ENCODE assay signal across 2 cellular contexts in genomic region chr17:61846976-61847375, GRCh38.
A peak's percentile ranks its signal among the peaks of the same experiment; 100 is the strongest.
TF ChIP-seq lines count a peak whose summit lies in the region.

No MANE protein-coding gene starts in this region.

TF ChIP-seq in IMR-90, 13 proteins besides CTCF, POLR2A, EP300 and RAD21:
- TF ChIP-seq, protein P1, sequence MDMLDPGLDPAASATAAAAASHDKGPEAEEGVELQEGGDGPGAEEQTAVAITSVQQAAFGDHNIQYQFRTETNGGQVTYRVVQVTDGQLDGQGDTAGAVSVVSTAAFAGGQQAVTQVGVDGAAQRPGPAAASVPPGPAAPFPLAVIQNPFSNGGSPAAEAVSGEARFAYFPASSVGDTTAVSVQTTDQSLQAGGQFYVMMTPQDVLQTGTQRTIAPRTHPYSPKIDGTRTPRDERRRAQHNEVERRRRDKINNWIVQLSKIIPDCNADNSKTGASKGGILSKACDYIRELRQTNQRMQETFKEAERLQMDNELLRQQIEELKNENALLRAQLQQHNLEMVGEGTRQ (IDR thresholded peaks at IDR 0.05; ENCODE audit: low read depth, low read length): no peak
- TF ChIP-seq RFX5 (IDR thresholded peaks at IDR 0.05; ENCODE audit: low read depth, low read length) (no peak), NFE2L2 (IDR thresholded peaks at IDR 0.05; ENCODE audit: low read depth, low read length) (no peak), MXI1 (IDR thresholded peaks at IDR 0.05; ENCODE audit: borderline replicate concordance, low read depth, low read length) (no peak), BHLHE40 (IDR thresholded peaks at IDR 0.05; ENCODE audit: low read depth, low read length) (no peak), CHD1 (IDR thresholded peaks at IDR 0.05; ENCODE audit: low read depth, low read length) (no peak), SMC3 (IDR thresholded peaks at IDR 0.05; ENCODE audit: low read depth, low read length) (no peak), RCOR1 (IDR thresholded peaks at IDR 0.05; ENCODE audit: insufficient replicate concordance, low read length) (no peak), MAFK (IDR thresholded peaks at IDR 0.05; ENCODE audit: low read depth, low read length) (no peak), MAZ (IDR thresholded peaks at IDR 0.05; ENCODE audit: borderline replicate concordance, low read depth, low read length) (no peak), FOS (IDR thresholded peaks at IDR 0.05; ENCODE audit: low read depth, low read length) (no peak), CEBPB (IDR thresholded peaks at IDR 0.05; ENCODE audit: low read depth, low read length) (no peak)
- TF ChIP-seq, protein P2, sequence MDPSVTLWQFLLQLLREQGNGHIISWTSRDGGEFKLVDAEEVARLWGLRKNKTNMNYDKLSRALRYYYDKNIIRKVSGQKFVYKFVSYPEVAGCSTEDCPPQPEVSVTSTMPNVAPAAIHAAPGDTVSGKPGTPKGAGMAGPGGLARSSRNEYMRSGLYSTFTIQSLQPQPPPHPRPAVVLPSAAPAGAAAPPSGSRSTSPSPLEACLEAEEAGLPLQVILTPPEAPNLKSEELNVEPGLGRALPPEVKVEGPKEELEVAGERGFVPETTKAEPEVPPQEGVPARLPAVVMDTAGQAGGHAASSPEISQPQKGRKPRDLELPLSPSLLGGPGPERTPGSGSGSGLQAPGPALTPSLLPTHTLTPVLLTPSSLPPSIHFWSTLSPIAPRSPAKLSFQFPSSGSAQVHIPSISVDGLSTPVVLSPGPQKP (IDR thresholded peaks at IDR 0.05; ENCODE audit: borderline replicate concordance, low read depth, low read length): no peak

TF ChIP-seq in K562, 482 proteins besides CTCF, POLR2A, EP300 and RAD21 (continues in another document):
- TF ChIP-seq, protein P3, sequence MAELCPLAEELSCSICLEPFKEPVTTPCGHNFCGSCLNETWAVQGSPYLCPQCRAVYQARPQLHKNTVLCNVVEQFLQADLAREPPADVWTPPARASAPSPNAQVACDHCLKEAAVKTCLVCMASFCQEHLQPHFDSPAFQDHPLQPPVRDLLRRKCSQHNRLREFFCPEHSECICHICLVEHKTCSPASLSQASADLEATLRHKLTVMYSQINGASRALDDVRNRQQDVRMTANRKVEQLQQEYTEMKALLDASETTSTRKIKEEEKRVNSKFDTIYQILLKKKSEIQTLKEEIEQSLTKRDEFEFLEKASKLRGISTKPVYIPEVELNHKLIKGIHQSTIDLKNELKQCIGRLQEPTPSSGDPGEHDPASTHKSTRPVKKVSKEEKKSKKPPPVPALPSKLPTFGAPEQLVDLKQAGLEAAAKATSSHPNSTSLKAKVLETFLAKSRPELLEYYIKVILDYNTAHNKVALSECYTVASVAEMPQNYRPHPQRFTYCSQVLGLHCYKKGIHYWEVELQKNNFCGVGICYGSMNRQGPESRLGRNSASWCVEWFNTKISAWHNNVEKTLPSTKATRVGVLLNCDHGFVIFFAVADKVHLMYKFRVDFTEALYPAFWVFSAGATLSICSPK (IDR thresholded peaks at IDR 0.05; ENCODE audit: borderline replicate concordance): no peak
- TF ChIP-seq, protein P4, sequence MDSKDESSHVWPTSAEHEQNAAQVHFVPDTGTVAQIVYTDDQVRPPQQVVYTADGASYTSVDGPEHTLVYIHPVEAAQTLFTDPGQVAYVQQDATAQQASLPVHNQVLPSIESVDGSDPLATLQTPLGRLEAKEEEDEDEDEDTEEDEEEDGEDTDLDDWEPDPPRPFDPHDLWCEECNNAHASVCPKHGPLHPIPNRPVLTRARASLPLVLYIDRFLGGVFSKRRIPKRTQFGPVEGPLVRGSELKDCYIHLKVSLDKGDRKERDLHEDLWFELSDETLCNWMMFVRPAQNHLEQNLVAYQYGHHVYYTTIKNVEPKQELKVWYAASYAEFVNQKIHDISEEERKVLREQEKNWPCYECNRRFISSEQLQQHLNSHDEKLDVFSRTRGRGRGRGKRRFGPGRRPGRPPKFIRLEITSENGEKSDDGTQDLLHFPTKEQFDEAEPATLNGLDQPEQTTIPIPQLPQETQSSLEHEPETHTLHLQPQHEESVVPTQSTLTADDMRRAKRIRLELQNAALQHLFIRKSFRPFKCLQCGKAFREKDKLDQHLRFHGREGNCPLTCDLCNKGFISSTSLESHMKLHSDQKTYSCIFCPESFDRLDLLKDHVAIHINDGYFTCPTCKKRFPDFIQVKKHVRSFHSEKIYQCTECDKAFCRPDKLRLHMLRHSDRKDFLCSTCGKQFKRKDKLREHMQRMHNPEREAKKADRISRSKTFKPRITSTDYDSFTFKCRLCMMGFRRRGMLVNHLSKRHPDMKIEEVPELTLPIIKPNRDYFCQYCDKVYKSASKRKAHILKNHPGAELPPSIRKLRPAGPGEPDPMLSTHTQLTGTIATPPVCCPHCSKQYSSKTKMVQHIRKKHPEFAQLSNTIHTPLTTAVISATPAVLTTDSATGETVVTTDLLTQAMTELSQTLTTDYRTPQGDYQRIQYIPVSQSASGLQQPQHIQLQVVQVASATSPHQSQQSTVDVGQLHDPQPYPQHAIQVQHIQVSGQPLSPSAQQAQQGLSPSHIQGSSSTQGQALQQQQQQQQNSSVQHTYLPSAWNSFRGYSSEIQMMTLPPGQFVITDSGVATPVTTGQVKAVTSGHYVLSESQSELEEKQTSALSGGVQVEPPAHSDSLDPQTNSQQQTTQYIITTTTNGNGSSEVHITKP (IDR thresholded peaks at IDR 0.05; ENCODE audit: partially characterized antibody): no peak
- TF ChIP-seq TBL1XR1 (IDR thresholded peaks at IDR 0.05; ENCODE audit: low read length in 2 of 2) (no peak), RBM39 (optimal IDR thresholded peaks at IDR 0.05; ENCODE audit: low read depth, low read length) (no peak), POLR2AphosphoS2 (IDR thresholded peaks at IDR 0.05; ENCODE audit: low read length) (no peak), POLR3A (IDR thresholded peaks at IDR 0.05; ENCODE audit: borderline replicate concordance, extremely low read depth, insufficient read depth, insufficient read length) (no peak), NFATC3 (IDR thresholded peaks at IDR 0.05) (no peak), MGA (IDR thresholded peaks at IDR 0.05) (no peak), NUFIP1 (IDR thresholded peaks at IDR 0.05; ENCODE audit: partially characterized antibody) (no peak), EP400 (IDR thresholded peaks at IDR 0.05) (no peak), BCLAF1 (IDR thresholded peaks at IDR 0.05; ENCODE audit: borderline replicate concordance in 1 of 2, control insufficient read depth in 1 of 2, low read depth in 2 of 2, low read length in 1 of 2) (peak in 1 of 2 experiments; percentile 58; a peak in 1 of 4 replicates), NCOA2 (IDR thresholded peaks at IDR 0.05; ENCODE audit: partially characterized antibody in 2 of 2) (no peak), ZBTB11 (CRISPR knock-in tag; IDR thresholded peaks at IDR 0.05) (peak in 1 of 3 experiments; percentile 80; a peak in 2 of 6 replicates), EWSR1 (IDR thresholded peaks at IDR 0.05; ENCODE audit: borderline replicate concordance, low read depth, partially characterized antibody) (peak; percentile 21), CBX1 (IDR thresholded peaks at IDR 0.05; ENCODE audit: low read depth) (no peak), SAP30 (IDR thresholded peaks at IDR 0.05; ENCODE audit: borderline replicate concordance, insufficient read depth, low read depth, low read length, poor library complexity, severe bottlenecking) (no peak), FOXK1 (CRISPR knock-in tag; IDR thresholded peaks at IDR 0.05; ENCODE audit: borderline replicate concordance) (no peak)
